Comparison of ENCODE assay signal across 1 cellular context in the genomic region with DNA sequence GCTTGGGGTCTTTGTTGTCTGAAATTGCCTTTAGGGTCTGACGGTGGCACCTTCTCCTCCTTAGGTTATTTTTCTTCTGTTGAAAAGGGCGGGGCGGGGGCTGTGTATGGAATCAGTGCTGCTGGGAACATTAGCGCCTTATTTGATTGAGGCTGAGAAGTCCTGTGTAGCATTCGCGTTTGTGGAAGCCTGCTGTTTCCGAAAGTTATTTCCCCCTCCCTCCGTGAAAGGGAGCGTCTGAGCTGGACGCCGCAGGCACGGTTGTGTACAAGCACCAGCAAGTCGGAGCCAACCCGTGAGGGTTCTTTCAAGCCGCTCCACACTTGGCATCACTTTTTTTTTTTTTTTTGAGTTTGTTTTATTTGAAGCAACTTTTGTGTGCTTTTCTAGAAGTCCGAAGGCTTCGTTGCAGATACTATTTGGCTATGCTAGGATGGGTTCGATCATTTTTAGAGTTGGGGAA.
TF ChIP-seq lines count a peak whose summit lies in the region.

No MANE protein-coding gene starts in this region.

TF ChIP-seq in A549, 52 proteins besides CTCF, POLR2A, EP300 and RAD21 (continued from another document):
- TF ChIP-seq USF2 (IDR thresholded peaks at IDR 0.05) (no peak), EHMT2 (IDR thresholded peaks at IDR 0.05; ENCODE audit: low read depth) (no peak)
